In genomic region chr10:71126432-71126831, GRCh38 we compare ENCODE assay signal across 22 cellular contexts.
DNase-seq lines count a peak whose midpoint lies in the region; ATAC-seq and TF ChIP-seq lines count a peak whose summit lies in the region.
"Had no signal": no experiment of that assay in that cellular context is flagged by ENCODE, and none has a peak within 500 bp of the region (broad histone marks: within the 10 kb centered on the region; RNA-seq: fewer than 3 reads in every experiment).

No MANE protein-coding gene starts in this region.

- no peaks in the 10 kb centered on the region for H3F3A ChIP-seq in neural cell (ENCODE audit: insufficient read depth, low read length, poor library complexity, severe bottlenecking)

- DNase-seq in right atrium auricular region (ENCODE audit: low spot score) (peak; percentile 40), Right ventricle myocardium superior (no peak), germinal center (ENCODE audit: low spot score) (peak; percentile 1), prostate gland (ENCODE audit: low spot score) (no peak), NCI-H524 (lab: John Stamatoyannopoulos, UW) (no peak)
- DNase-seq: CD4-positive, CD25-positive, alpha-beta regulatory T cell; DMS153; DND-41; Kasumi-1; MV-4-11; NCI-H1105; NCI-H1436 treated with DMSO at 0.1 percent for 48 hours; NCI-H1930; NCI-H2107; NCI-H524 treated with DMSO at 0.1 percent for 48 hours; NCI-H774; SJCRH30 had no signal

- no peaks in the 10 kb centered on the region for H3K36me3 ChIP-seq in right atrium auricular region
- no peaks in the 10 kb centered on the region for H3K36me3 ChIP-seq in neural cell (ENCODE audit: insufficient read depth, low read length)
- H3K36me3 ChIP-seq in prostate gland: no peaks in the 10 kb centered on the region
- H3K36me3 ChIP-seq: BLaER1, SJCRH30 had no signal

- H3K9me2 ChIP-seq in neural cell (ENCODE audit: insufficient read depth, low read length): no peaks in the 10 kb centered on the region

- TF ChIP-seq RAD21 in neural cell (conservative IDR thresholded peaks at IDR 0.05): no peak

- H3K27me3 ChIP-seq in right atrium auricular region (no peaks in the 10 kb centered on the region), neural cell (ENCODE audit: insufficient read depth, low read depth, low read length) (no peaks in the 10 kb centered on the region), prostate gland (replicated peaks; ENCODE audit: insufficient read depth) (no peaks in the 10 kb centered on the region)
- H3K27me3 ChIP-seq: BLaER1, SJCRH30 had no signal

- TF ChIP-seq EP300 in neural cell (conservative IDR thresholded peaks at IDR 0.05; ENCODE audit: poor library complexity, severe bottlenecking): no peak

- WGBS in prostate gland: 94% methylated on average over 7 of the region's 7 CpGs

- H3K4me3 ChIP-seq in right atrium auricular region (no peak overlapping the region), neural cell (ENCODE audit: low read length) (no peak overlapping the region), prostate gland (no peak overlapping the region)
- H3K4me3 ChIP-seq: BLaER1, SJCRH30 had no signal

- no peaks in the 10 kb centered on the region for H3K79me2 ChIP-seq in neural cell (replicated peaks; ENCODE audit: insufficient read depth, low read length)

- H3K4me1 ChIP-seq in right atrium auricular region (peaks cover 0 to 14% of the 10 kb centered on the region in 2 donors), prostate gland (replicated peaks) (no peaks in the 10 kb centered on the region)
- H3K4me1 ChIP-seq: BLaER1 had no signal

- no peaks in the 10 kb centered on the region for H3K9me3 ChIP-seq in right atrium auricular region
- no peaks in the 10 kb centered on the region for H3K9me3 ChIP-seq in neural cell (ENCODE audit: low read length)
- no peaks in the 10 kb centered on the region for H3K9me3 ChIP-seq in prostate gland
- H3K9me3 ChIP-seq: BLaER1, SJCRH30 had no signal

- TF ChIP-seq CTCF in right atrium auricular region (IDR thresholded peaks at IDR 0.05) (no peak), neural cell (IDR thresholded peaks at IDR 0.05; ENCODE audit: poor library complexity, severe bottlenecking) (no peak), prostate gland (IDR thresholded peaks at IDR 0.05) (no peak)

- H3K4me2 ChIP-seq in neural cell (ENCODE audit: low read length): no peak overlapping the region
- H3K4me2 ChIP-seq: BLaER1 had no signal

- intact Hi-C loops in Right ventricle myocardium superior (cut with DNase I) (no loop called here), prostate gland (cut with DNase I) (no loop called here)

- no peak for TF ChIP-seq POLR2A in prostate gland (IDR thresholded peaks at IDR 0.05)

- no peaks in the 10 kb centered on the region for H4K20me1 ChIP-seq in neural cell (ENCODE audit: insufficient read depth)
- H4K20me1 ChIP-seq: BLaER1 had no signal

- no peak overlapping the region for H3K9ac ChIP-seq in neural cell (ENCODE audit: low read length)
- H3K9ac ChIP-seq: BLaER1 had no signal

- ATAC-seq in Right ventricle myocardium superior (ENCODE audit: poor library complexity) (no peak), HG03175 (IDR thresholded peaks at IDR 0.05; ENCODE audit: unreplicated experiment) (no peak)
- ATAC-seq: HCT116, SK-N-SH treated with all-trans-retinoic acid at 6 μM for 48 hours had no signal

- H2AFZ ChIP-seq in neural cell (ENCODE audit: low read depth, low read length): no peak overlapping the region

- no peak overlapping the region for H3K27ac ChIP-seq in right atrium auricular region
- peak overlapping the region; percentile 11 for H3K27ac ChIP-seq in neural cell (ENCODE audit: low read length)
- no peak overlapping the region for H3K27ac ChIP-seq in prostate gland
- H3K27ac ChIP-seq: BLaER1, SJCRH30 had no signal

TF ChIP-seq in neural cell, 6 proteins besides CTCF, POLR2A, EP300 and RAD21:
- TF ChIP-seq POLR2AphosphoS5 (IDR thresholded peaks at IDR 0.05) (no peak), REST (IDR thresholded peaks at IDR 0.05; ENCODE audit: borderline replicate concordance) (no peak), MXI1 (conservative IDR thresholded peaks at IDR 0.05; ENCODE audit: poor library complexity, severe bottlenecking) (no peak), EZH2 (IDR thresholded peaks at IDR 0.05; ENCODE audit: borderline replicate concordance, insufficient read depth, low read length, poor library complexity, severe bottlenecking) (no peak)

Comparison
In these comparisons a context has a peak if more than half of its experiments do, and no peak if none do; other contexts are left out.
1. DNase-seq: peak in right atrium auricular region (single experiment) and germinal center (single experiment); none in Right ventricle myocardium superior (single experiment), prostate gland (single experiment) and NCI-H524 (0 of 2).